11 cellular contexts compared by ENCODE assay signal in genomic region chr3:146125946-146126345, GRCh38. TPM values are rescaled to one million over a fixed set of nuclear protein-coding genes. Genes with fewer than 3 reads are reported as not detected.
A peak's percentile ranks its signal among the peaks of the same experiment; 100 is the strongest.
DNase-seq lines count a peak whose midpoint lies in the region; ATAC-seq, FAIRE-seq and TF ChIP-seq lines count a peak whose summit lies in the region.
"Had no signal": no experiment of that assay in that cellular context is flagged by ENCODE, and none has a peak within 500 bp of the region (broad histone marks: within the 10 kb centered on the region; RNA-seq: fewer than 3 reads in every experiment).

No MANE protein-coding gene starts in this region.

- peaks cover 71% of the 10 kb centered on the region for H3K79me2 ChIP-seq in astrocyte (ENCODE audit: insufficient read depth, low read length)

- H3K27ac ChIP-seq in astrocyte (ENCODE audit: low read depth, low read length) (peak overlapping the region; percentile 52), left ventricle myocardium inferior (replicated peaks) (peak overlapping the region; percentile 60)

- no peaks in the 10 kb centered on the region for H3K27me3 Mint-ChIP-seq in astrocyte (ENCODE audit: low read depth, unreplicated experiment)
- H3K27me3 Mint-ChIP-seq: activated naive CD8-positive, alpha-beta T cell treated with anti-CD3 and anti-CD28 coated beads, Interleukin-2, amount 50 U/mL, for 24 hours had no signal

- H3K27me3 ChIP-seq in astrocyte (ENCODE audit: insufficient read depth, low read length): no peaks in the 10 kb centered on the region
- no peaks in the 10 kb centered on the region for H3K27me3 ChIP-seq in left ventricle myocardium inferior (ENCODE audit: low read depth)
- no peaks in the 10 kb centered on the region for H3K27me3 ChIP-seq in skeletal muscle satellite cell (ENCODE audit: control insufficient read depth, insufficient read depth, low read length)

- peaks cover 27% of the 10 kb centered on the region for H3K4me1 Mint-ChIP-seq in astrocyte (ENCODE audit: low read depth, unreplicated experiment)
- H3K4me1 Mint-ChIP-seq: activated naive CD8-positive, alpha-beta T cell treated with anti-CD3 and anti-CD28 coated beads, Interleukin-2, amount 50 U/mL, for 24 hours had no signal

- H3K4me3 ChIP-seq in astrocyte (ENCODE audit: insufficient read depth, low read depth, low read length): no peak overlapping the region
- no peak overlapping the region for H3K4me3 ChIP-seq in left ventricle myocardium inferior
- no peak overlapping the region for H3K4me3 ChIP-seq in skeletal muscle satellite cell (ENCODE audit: low read length)

- H3K9ac ChIP-seq in astrocyte (ENCODE audit: low read length) (no peak overlapping the region), skeletal muscle satellite cell (ENCODE audit: low read depth, low read length) (no peak overlapping the region)

- no peak overlapping the region for H2AFZ ChIP-seq in astrocyte (ENCODE audit: low read depth, low read length)

- TF ChIP-seq CTCF in astrocyte (IDR thresholded peaks at IDR 0.05; ENCODE audit: insufficient read depth, low read depth, low read length): no peak
- TF ChIP-seq CTCF in left ventricle myocardium inferior (IDR thresholded peaks at IDR 0.05; ENCODE audit: borderline replicate concordance): no peak
- no peak for TF ChIP-seq CTCF in GM10248 (IDR thresholded peaks at IDR 0.05; ENCODE audit: control extremely low read depth, extremely low read depth, low read depth, missing control alignments)

- H4K20me1 ChIP-seq in astrocyte (ENCODE audit: insufficient read depth, low read length): peaks cover 16% of the 10 kb centered on the region

- H3K36me3 Mint-ChIP-seq in astrocyte (ENCODE audit: low read depth, unreplicated experiment): peaks cover 27% of the 10 kb centered on the region

- H3K4me1 ChIP-seq in astrocyte (ENCODE audit: insufficient read depth, low read length) (peaks cover 7% of the 10 kb centered on the region), left ventricle myocardium inferior (peaks cover 53% of the 10 kb centered on the region), skeletal muscle satellite cell (ENCODE audit: control insufficient read depth, insufficient read depth, low read length) (peaks cover 15% of the 10 kb centered on the region)

- H3K36me3 ChIP-seq in astrocyte (ENCODE audit: insufficient read depth, low read length) (peaks cover 11% of the 10 kb centered on the region), left ventricle myocardium inferior (peaks cover 15% of the 10 kb centered on the region), skeletal muscle satellite cell (ENCODE audit: insufficient read depth, low read length) (peaks cover 52% of the 10 kb centered on the region)

- H3K9me3 ChIP-seq in astrocyte (ENCODE audit: insufficient read depth, low read depth, low read length) (no peaks in the 10 kb centered on the region), left ventricle myocardium inferior (replicated peaks) (no peaks in the 10 kb centered on the region), skeletal muscle satellite cell (replicated peaks; ENCODE audit: low read length) (no peaks in the 10 kb centered on the region)

- no peak overlapping the region for H3K4me3 Mint-ChIP-seq in astrocyte (ENCODE audit: unreplicated experiment)
- H3K4me3 Mint-ChIP-seq: activated naive CD8-positive, alpha-beta T cell treated with anti-CD3 and anti-CD28 coated beads, Interleukin-2, amount 50 U/mL, for 24 hours had no signal

- DNase-seq in H4 (ENCODE audit: low spot score) (peak; percentile 70), astrocyte (ENCODE audit: low read depth) (peak; percentile 96), left ventricle myocardium inferior (no peak), NCI-H1092 (lab: John Stamatoyannopoulos, UW) (no peak), DMS 273 treated with DMSO at 0.1 percent for 48 hours (lab: John Stamatoyannopoulos, UW) (no peak), GM10248 (ENCODE audit: extremely low spot score) (no peak)
- DNase-seq: activated naive CD8-positive, alpha-beta T cell treated with anti-CD3 and anti-CD28 coated beads, Interleukin-2, amount 50 U/mL, for 24 hours; Kasumi-1; stimulated activated naive CD4-positive, alpha-beta T cell had no signal

- peak overlapping the region; percentile 94 for H3K27ac Mint-ChIP-seq in astrocyte (ENCODE audit: unreplicated experiment)
- H3K27ac Mint-ChIP-seq: activated naive CD8-positive, alpha-beta T cell treated with anti-CD3 and anti-CD28 coated beads, Interleukin-2, amount 50 U/mL, for 24 hours had no signal

- peaks cover 7% of the 10 kb centered on the region for H3K9me3 Mint-ChIP-seq in astrocyte (ENCODE audit: unreplicated experiment)

- intact Hi-C loops in left ventricle myocardium inferior (cut with micrococcal nuclease): no loop called here

- FAIRE-seq in astrocyte (lab: Jason Lieb, UNC): peak; percentile 69

- CTCF ChIA-PET in GM10248 (lab: Yijun Ruan, JAX): no interaction called here

- no peak overlapping the region for H3K4me2 ChIP-seq in astrocyte (ENCODE audit: low read length)
- H3K4me2 ChIP-seq in skeletal muscle satellite cell (ENCODE audit: low read length): peak overlapping the region; percentile 22

- no peak for ATAC-seq in GM21737 (IDR thresholded peaks at IDR 0.05; ENCODE audit: unreplicated experiment)
- ATAC-seq: activated naive CD8-positive, alpha-beta T cell treated with anti-CD3 and anti-CD28 coated beads, Interleukin-2, amount 50 U/mL, for 24 hours had no signal

- POLR2A ChIA-PET in GM10248 (lab: Yijun Ruan, JAX): no interaction called here

RNA-seq across cellular contexts. Expression of gene PLOD2, which starts 35.0 kb away (rescaled TPM):
- 130 and 189 TPM in 2 replicates for total RNA-seq in H4 (2014; rRNA removed; shearing (Covaris generic))
- total RNA-seq in astrocyte (117 and 151 TPM in 2 replicates), left ventricle myocardium inferior (21.1 TPM)
- 367 and 428 TPM in 2 replicates for total RNA-seq in skeletal muscle satellite cell (2012; rRNA removed)

Comparison
In these comparisons a context has a peak if more than half of its experiments do, and no peak if none do; other contexts are left out.
1. DNase-seq: peak in H4 (single experiment) and astrocyte (single experiment); none in left ventricle myocardium inferior (single experiment), NCI-H1092 (single experiment), DMS 273 treated with DMSO at 0.1 percent for 48 hours (single experiment) and GM10248 (single experiment).